In the genomic region with DNA sequence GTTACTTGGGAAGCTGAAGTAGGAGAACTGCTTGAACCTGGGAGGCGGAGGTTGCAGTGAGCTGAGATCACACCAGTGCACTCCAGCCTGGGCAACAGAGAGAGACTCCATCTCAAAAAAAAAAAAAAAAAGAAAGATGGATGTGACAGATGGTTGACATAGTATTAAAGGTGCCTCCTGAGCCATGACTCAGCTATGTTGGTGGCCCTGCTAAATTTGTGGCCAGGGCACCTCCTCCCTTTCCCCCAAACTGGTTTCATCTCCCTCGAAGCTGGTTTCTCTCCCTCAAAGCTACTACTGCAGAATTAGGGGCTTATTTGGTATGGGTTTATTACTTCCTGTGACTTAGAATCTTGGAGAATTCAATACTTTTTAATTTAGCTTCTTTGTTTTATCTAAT, we compare ENCODE assay signal across 20 cellular contexts.
"Had no signal": no experiment of that assay in that cellular context is flagged by ENCODE, and none has a peak within 500 bp of the region (broad histone marks: within the 10 kb centered on the region; RNA-seq: fewer than 3 reads in every experiment).

No MANE protein-coding gene starts in this region.

- H3K27me3 Mint-ChIP-seq: activated naive CD4-positive, alpha-beta T cell treated with anti-CD3 and anti-CD28 coated beads, Interleukin-2, amount 50 U/mL, for 24 hours; central memory CD8-positive, alpha-beta T cell; memory B cell; stimulated activated naive CD8-positive, alpha-beta T cell treated with anti-CD3 and anti-CD28 coated beads, Interleukin-15, Interleukin-2, amounts not matched to agents 100 ng/mL and 50 ng/mL, for 24 hours had no signal

- H3K4me3 Mint-ChIP-seq: activated naive CD4-positive, alpha-beta T cell treated with anti-CD3 and anti-CD28 coated beads, Interleukin-2, amount 50 U/mL, for 24 hours; brain; central memory CD8-positive, alpha-beta T cell; memory B cell; nephron; stimulated activated naive CD8-positive, alpha-beta T cell treated with anti-CD3 and anti-CD28 coated beads, Interleukin-15, Interleukin-2, amounts not matched to agents 100 ng/mL and 50 ng/mL, for 24 hours; T-helper 1 cell treated with Interleukin-12 subunit alpha and Interleukin-12 subunit beta and Interleukin-4 antibody, amounts not matched to agents 30 μg/mL and 1 μg/mL, for 36 hours; WTC11 had no signal

- H3K27ac ChIP-seq: epithelial cell of prostate, gastroesophageal sphincter, left ventricle myocardium inferior, prostate gland, spleen, testis, upper lobe of right lung had no signal

- H3K36me3 Mint-ChIP-seq: WTC11 had no signal

- H3K9me3 Mint-ChIP-seq: activated naive CD4-positive, alpha-beta T cell treated with anti-CD3 and anti-CD28 coated beads, Interleukin-2, amount 50 U/mL, for 24 hours; brain; central memory CD8-positive, alpha-beta T cell; memory B cell; nephron; stimulated activated naive CD8-positive, alpha-beta T cell treated with anti-CD3 and anti-CD28 coated beads, Interleukin-15, Interleukin-2, amounts not matched to agents 100 ng/mL and 50 ng/mL, for 24 hours; T-helper 1 cell treated with Interleukin-12 subunit alpha and Interleukin-12 subunit beta and Interleukin-4 antibody, amounts not matched to agents 30 μg/mL and 1 μg/mL, for 36 hours had no signal

- H3K27me3 ChIP-seq: gastroesophageal sphincter, spleen, testis, upper lobe of right lung had no signal

- H3K36me3 ChIP-seq: prostate gland, upper lobe of right lung had no signal

- H3K4me1 ChIP-seq: gastroesophageal sphincter, prostate gland, testis had no signal

- H3K27ac Mint-ChIP-seq: activated naive CD4-positive, alpha-beta T cell treated with anti-CD3 and anti-CD28 coated beads, Interleukin-2, amount 50 U/mL, for 24 hours; brain; memory B cell; nephron; stimulated activated naive CD8-positive, alpha-beta T cell treated with anti-CD3 and anti-CD28 coated beads, Interleukin-15, Interleukin-2, amounts not matched to agents 100 ng/mL and 50 ng/mL, for 24 hours; T-helper 1 cell treated with Interleukin-12 subunit alpha and Interleukin-12 subunit beta and Interleukin-4 antibody, amounts not matched to agents 30 μg/mL and 1 μg/mL, for 36 hours; WTC11 had no signal

- ATAC-seq: gastroesophageal sphincter, sciatic nerve, upper lobe of right lung, WTC11 had no signal

- H3K9me3 ChIP-seq: gastroesophageal sphincter, left ventricle myocardium inferior, prostate gland, spleen, testis, upper lobe of right lung had no signal

- H3K4me3 ChIP-seq: gastroesophageal sphincter, left ventricle myocardium inferior, prostate gland, spleen, testis, upper lobe of right lung had no signal

- H3K4me1 Mint-ChIP-seq: brain; central memory CD8-positive, alpha-beta T cell; nephron; WTC11 had no signal

- DNase-seq: activated CD4-positive, alpha-beta T cell treated with anti-CD3 and anti-CD28 coated beads, Interleukin-2, amount 50 U/mL, for 4 hours; amygdala; effector memory CD4-positive, alpha-beta T cell; left ventricle myocardium inferior; occipital lobe; spleen; testis; upper lobe of right lung had no signal
